Comparison of ENCODE assay signal across 1 cellular context in the genomic region with DNA sequence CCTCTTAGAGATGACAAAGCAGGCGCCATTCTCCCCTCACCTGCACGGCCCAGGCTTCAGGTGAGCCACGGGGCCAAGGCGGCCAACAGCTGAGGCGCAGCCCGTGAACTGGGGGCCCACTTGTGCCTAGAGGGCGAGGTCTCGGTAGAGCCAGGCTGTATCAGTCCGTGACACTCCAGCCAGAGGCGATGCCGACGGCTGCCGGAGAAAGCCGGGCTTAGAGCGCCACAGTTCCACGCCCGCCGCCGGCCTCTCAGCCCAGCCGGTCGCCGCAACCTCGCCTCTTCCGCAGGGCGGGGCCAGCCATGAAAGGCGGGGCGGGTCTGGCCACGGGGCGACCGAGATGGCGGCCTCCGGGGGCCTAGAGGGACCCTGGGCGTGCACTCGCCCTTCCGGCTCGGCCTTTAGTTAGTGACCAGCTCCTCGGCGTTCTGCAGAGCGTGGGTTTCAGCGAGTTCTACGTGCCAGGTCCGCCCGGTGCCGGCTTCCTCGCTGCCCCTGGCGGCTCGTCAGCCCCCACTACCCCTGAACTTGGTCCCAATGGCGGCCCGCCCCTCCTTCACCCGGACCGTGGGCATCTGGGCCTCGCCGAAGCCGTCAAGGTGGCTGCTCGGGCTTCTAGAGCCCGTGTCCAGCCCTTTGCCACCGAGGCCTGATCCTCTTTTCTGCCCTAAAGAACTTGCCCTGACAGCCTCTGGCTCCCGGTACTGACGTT.
TF ChIP-seq lines count a peak whose summit lies in the region.

TSS of gene ZNF621 (plus strand) at position 390 of the 715 bp plus-strand sequence. CDS start 881 bp downstream, outside the sequence.

TF ChIP-seq in HEK293, 187 proteins besides CTCF, POLR2A, EP300 and RAD21 (continued from another document and continues in another):
- TF ChIP-seq, protein P1, sequence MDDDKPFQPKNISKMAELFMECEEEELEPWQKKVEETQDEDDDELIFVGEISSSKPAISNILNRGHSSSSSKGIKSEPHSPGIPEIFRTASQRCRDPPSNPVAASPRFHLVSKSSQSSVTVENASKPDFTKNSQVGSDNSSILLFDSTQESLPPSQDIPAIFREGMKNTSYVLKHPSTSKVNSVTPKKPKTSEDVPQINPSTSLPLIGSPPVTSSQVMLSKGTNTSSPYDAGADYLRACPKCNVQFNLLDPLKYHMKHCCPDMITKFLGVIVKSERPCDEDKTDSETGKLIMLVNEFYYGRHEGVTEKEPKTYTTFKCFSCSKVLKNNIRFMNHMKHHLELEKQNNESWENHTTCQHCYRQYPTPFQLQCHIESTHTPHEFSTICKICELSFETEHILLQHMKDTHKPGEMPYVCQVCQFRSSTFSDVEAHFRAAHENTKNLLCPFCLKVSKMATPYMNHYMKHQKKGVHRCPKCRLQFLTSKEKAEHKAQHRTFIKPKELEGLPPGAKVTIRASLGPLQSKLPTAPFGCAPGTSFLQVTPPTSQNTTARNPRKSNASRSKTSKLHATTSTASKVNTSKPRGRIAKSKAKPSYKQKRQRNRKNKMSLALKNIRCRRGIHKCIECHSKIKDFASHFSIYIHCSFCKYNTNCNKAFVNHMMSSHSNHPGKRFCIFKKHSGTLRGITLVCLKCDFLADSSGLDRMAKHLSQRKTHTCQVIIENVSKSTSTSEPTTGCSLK (tag by site-specific recombination; IDR thresholded peaks at IDR 0.05), result no peak
- peak; percentile 17; the same call in 1 of the 2 replicates for TF ChIP-seq KLF16 (tag by site-specific recombination; IDR thresholded peaks at IDR 0.05)
- TF ChIP-seq KLF9 (tag by site-specific recombination; IDR thresholded peaks at IDR 0.05; ENCODE audit: low read depth), result peak; percentile 66
- TF ChIP-seq ZNF211 (tag by site-specific recombination; IDR thresholded peaks at IDR 0.05; ENCODE audit: low read depth), result no peak
- peak; percentile 18; the same call in 1 of the 2 replicates for TF ChIP-seq ZNF16 (tag by site-specific recombination; IDR thresholded peaks at IDR 0.05; ENCODE audit: low read depth)
- TF ChIP-seq ZFP37 (tag by site-specific recombination; IDR thresholded peaks at IDR 0.05), result no peak
- TF ChIP-seq ZEB2 (tag by site-specific recombination; IDR thresholded peaks at IDR 0.05), result peak; percentile 75
- no peak for TF ChIP-seq ZNF184 (tag by site-specific recombination; IDR thresholded peaks at IDR 0.05)
- TF ChIP-seq ZSCAN23 (tag by site-specific recombination; IDR thresholded peaks at IDR 0.05), result no peak
- no peak for TF ChIP-seq ZNF311 (tag by site-specific recombination; IDR thresholded peaks at IDR 0.05; ENCODE audit: borderline replicate concordance)
- TF ChIP-seq, protein P2, sequence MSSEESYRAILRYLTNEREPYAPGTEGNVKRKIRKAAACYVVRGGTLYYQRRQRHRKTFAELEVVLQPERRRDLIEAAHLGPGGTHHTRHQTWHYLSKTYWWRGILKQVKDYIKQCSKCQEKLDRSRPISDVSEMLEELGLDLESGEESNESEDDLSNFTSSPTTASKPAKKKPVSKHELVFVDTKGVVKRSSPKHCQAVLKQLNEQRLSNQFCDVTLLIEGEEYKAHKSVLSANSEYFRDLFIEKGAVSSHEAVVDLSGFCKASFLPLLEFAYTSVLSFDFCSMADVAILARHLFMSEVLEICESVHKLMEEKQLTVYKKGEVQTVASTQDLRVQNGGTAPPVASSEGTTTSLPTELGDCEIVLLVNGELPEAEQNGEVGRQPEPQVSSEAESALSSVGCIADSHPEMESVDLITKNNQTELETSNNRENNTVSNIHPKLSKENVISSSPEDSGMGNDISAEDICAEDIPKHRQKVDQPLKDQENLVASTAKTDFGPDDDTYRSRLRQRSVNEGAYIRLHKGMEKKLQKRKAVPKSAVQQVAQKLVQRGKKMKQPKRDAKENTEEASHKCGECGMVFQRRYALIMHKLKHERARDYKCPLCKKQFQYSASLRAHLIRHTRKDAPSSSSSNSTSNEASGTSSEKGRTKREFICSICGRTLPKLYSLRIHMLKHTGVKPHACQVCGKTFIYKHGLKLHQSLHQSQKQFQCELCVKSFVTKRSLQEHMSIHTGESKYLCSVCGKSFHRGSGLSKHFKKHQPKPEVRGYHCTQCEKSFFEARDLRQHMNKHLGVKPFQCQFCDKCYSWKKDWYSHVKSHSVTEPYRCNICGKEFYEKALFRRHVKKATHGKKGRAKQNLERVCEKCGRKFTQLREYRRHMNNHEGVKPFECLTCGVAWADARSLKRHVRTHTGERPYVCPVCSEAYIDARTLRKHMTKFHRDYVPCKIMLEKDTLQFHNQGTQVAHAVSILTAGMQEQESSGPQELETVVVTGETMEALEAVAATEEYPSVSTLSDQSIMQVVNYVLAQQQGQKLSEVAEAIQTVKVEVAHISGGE (tag by site-specific recombination; conservative IDR thresholded peaks at IDR 0.05; ENCODE audit: low read depth), result peak; percentile 68
- TF ChIP-seq, protein P3, sequence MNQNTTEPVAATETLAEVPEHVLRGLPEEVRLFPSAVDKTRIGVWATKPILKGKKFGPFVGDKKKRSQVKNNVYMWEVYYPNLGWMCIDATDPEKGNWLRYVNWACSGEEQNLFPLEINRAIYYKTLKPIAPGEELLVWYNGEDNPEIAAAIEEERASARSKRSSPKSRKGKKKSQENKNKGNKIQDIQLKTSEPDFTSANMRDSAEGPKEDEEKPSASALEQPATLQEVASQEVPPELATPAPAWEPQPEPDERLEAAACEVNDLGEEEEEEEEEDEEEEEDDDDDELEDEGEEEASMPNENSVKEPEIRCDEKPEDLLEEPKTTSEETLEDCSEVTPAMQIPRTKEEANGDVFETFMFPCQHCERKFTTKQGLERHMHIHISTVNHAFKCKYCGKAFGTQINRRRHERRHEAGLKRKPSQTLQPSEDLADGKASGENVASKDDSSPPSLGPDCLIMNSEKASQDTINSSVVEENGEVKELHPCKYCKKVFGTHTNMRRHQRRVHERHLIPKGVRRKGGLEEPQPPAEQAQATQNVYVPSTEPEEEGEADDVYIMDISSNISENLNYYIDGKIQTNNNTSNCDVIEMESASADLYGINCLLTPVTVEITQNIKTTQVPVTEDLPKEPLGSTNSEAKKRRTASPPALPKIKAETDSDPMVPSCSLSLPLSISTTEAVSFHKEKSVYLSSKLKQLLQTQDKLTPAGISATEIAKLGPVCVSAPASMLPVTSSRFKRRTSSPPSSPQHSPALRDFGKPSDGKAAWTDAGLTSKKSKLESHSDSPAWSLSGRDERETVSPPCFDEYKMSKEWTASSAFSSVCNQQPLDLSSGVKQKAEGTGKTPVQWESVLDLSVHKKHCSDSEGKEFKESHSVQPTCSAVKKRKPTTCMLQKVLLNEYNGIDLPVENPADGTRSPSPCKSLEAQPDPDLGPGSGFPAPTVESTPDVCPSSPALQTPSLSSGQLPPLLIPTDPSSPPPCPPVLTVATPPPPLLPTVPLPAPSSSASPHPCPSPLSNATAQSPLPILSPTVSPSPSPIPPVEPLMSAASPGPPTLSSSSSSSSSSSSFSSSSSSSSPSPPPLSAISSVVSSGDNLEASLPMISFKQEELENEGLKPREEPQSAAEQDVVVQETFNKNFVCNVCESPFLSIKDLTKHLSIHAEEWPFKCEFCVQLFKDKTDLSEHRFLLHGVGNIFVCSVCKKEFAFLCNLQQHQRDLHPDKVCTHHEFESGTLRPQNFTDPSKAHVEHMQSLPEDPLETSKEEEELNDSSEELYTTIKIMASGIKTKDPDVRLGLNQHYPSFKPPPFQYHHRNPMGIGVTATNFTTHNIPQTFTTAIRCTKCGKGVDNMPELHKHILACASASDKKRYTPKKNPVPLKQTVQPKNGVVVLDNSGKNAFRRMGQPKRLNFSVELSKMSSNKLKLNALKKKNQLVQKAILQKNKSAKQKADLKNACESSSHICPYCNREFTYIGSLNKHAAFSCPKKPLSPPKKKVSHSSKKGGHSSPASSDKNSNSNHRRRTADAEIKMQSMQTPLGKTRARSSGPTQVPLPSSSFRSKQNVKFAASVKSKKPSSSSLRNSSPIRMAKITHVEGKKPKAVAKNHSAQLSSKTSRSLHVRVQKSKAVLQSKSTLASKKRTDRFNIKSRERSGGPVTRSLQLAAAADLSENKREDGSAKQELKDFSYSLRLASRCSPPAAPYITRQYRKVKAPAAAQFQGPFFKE (tag by site-specific recombination; IDR thresholded peaks at IDR 0.05; ENCODE audit: borderline replicate concordance), result no peak
- TF ChIP-seq BCL11A (tag by site-specific recombination; IDR thresholded peaks at IDR 0.05; ENCODE audit: low read depth), result peak; percentile 70; the same call in 1 of the 2 replicates
- TF ChIP-seq SCRT1 (tag by site-specific recombination; IDR thresholded peaks at IDR 0.05; ENCODE audit: borderline replicate concordance), result no peak
- peak; percentile 83 for TF ChIP-seq PRDM10 (tag by site-specific recombination; IDR thresholded peaks at IDR 0.05)
- TF ChIP-seq KLF7 (tag by site-specific recombination; IDR thresholded peaks at IDR 0.05; ENCODE audit: borderline replicate concordance), result peak; percentile 83; the same call in 1 of the 2 replicates
- TF ChIP-seq ZBTB26 (tag by site-specific recombination; optimal IDR thresholded peaks at IDR 0.05), result peak; percentile 44
- no peak for TF ChIP-seq ZNF169 (tag by site-specific recombination; IDR thresholded peaks at IDR 0.05)
- no peak for TF ChIP-seq ZNF530 (tag by site-specific recombination; IDR thresholded peaks at IDR 0.05; ENCODE audit: low read depth)
- peak; percentile 72 for TF ChIP-seq ZBTB17 (tag by site-specific recombination; IDR thresholded peaks at IDR 0.05)
- TF ChIP-seq ZNF223 (tag by site-specific recombination; IDR thresholded peaks at IDR 0.05), result no peak
- peak; percentile 69 for TF ChIP-seq SP2 (tag by site-specific recombination; IDR thresholded peaks at IDR 0.05)
- TF ChIP-seq ZBTB10 (tag by site-specific recombination; IDR thresholded peaks at IDR 0.05), result no peak
- TF ChIP-seq ZBTB48 (tag by site-specific recombination; IDR thresholded peaks at IDR 0.05), result no peak
- peak; percentile 84 for TF ChIP-seq KLF1 (tag by site-specific recombination; IDR thresholded peaks at IDR 0.05)
- TF ChIP-seq GLI2 (tag by site-specific recombination; IDR thresholded peaks at IDR 0.05; ENCODE audit: borderline replicate concordance, low read depth), result no peak
- peak; percentile 21; the same call in 1 of the 2 replicates for TF ChIP-seq TRIM28 (IDR thresholded peaks at IDR 0.05; ENCODE audit: borderline replicate concordance, low read length)
- peak; percentile 76 for TF ChIP-seq SP3 (tag by site-specific recombination; IDR thresholded peaks at IDR 0.05)
- TF ChIP-seq ZFP69B (tag by site-specific recombination; IDR thresholded peaks at IDR 0.05), result 0 out of 2 replicates have a peak, but pooled peaks have one; percentile 27
- 0 out of 2 replicates have a peak, but pooled peaks have one; percentile 4 for TF ChIP-seq ZBTB6 (tag by site-specific recombination; IDR thresholded peaks at IDR 0.05)
- TF ChIP-seq ZBTB8A (tag by site-specific recombination; IDR thresholded peaks at IDR 0.05), result peak; percentile 95
- peak; percentile 29; the same call in 1 of the 2 replicates for TF ChIP-seq ZNF76 (tag by site-specific recombination; IDR thresholded peaks at IDR 0.05; ENCODE audit: borderline replicate concordance, low read depth)
